Comparison of ENCODE assay signal across 1 cellular context in genomic region chrX:12946838-12947544, GRCh38.
TF ChIP-seq lines count a peak whose summit lies in the region.

No MANE protein-coding gene starts in this region.

TF ChIP-seq in K562, 482 proteins besides CTCF, POLR2A, EP300 and RAD21 (continued from another document):
- no peak for TF ChIP-seq ARID4B (CRISPR knock-in tag; IDR thresholded peaks at IDR 0.05)
- peak; percentile 70 for TF ChIP-seq SOX6 (IDR thresholded peaks at IDR 0.05)
- peak; percentile 69; the same call in 1 of the 2 replicates for TF ChIP-seq TEAD2 (tag; IDR thresholded peaks at IDR 0.05)
- TF ChIP-seq ZNF232 (CRISPR knock-in tag; IDR thresholded peaks at IDR 0.05), result no peak
- TF ChIP-seq IRF2 (CRISPR knock-in tag; IDR thresholded peaks at IDR 0.05), result no peak
- TF ChIP-seq YY1 (IDR thresholded peaks at IDR 0.05; ENCODE audit: borderline replicate concordance in 1 of 3, control insufficient read depth in 1 of 3, extremely low read depth in 1 of 3, insufficient read depth in 3 of 3, insufficient read length in 1 of 3, insufficient replicate concordance in 2 of 3, low read depth in 1 of 3, low read length in 2 of 3), result peak in 2 of 3 experiments; percentile 24 to 28
- no peak for TF ChIP-seq U2AF1 (optimal IDR thresholded peaks at IDR 0.05; ENCODE audit: low read depth, low read length)
- TF ChIP-seq MLLT1 (IDR thresholded peaks at IDR 0.05), result peak in 1 of 2 experiments; percentile 83; a peak in 2 of 4 replicates
- peak; percentile 44; the same call in 1 of the 2 replicates for TF ChIP-seq HMBOX1 (IDR thresholded peaks at IDR 0.05)
- peak in 1 of 2 experiments; percentile 50 for TF ChIP-seq AFF1 (IDR thresholded peaks at IDR 0.05; ENCODE audit: low read depth in 1 of 2, partially characterized antibody in 2 of 2)
- peak; percentile 28; the same call in 1 of the 2 replicates for TF ChIP-seq STAG1 (CRISPR knock-in tag; IDR thresholded peaks at IDR 0.05; ENCODE audit: borderline replicate concordance)
- peak; percentile 76 for TF ChIP-seq TEAD4 (IDR thresholded peaks at IDR 0.05; ENCODE audit: low read length)
- no peak for TF ChIP-seq TEAD4 (CRISPR knock-in tag; IDR thresholded peaks at IDR 0.05; ENCODE audit: borderline replicate concordance)
- TF ChIP-seq ATF7 (IDR thresholded peaks at IDR 0.05), result peak; percentile 70
- 0 out of 2 replicates have a peak, but pooled peaks have one; percentile 54 for TF ChIP-seq FOXP4 (CRISPR knock-in tag; IDR thresholded peaks at IDR 0.05; ENCODE audit: borderline replicate concordance)
- peak; percentile 12; the same call in 1 of the 2 replicates for TF ChIP-seq L3MBTL2 (IDR thresholded peaks at IDR 0.05)
- 0 out of 2 replicates have a peak, but pooled peaks have one; percentile 32 for TF ChIP-seq MYNN (IDR thresholded peaks at IDR 0.05)
- no peak for TF ChIP-seq MYNN (CRISPR knock-in tag; IDR thresholded peaks at IDR 0.05)
- no peak for TF ChIP-seq GABPB2 (CRISPR knock-in tag; conservative IDR thresholded peaks at IDR 0.05)
- peak; percentile 80; the same call in 1 of the 2 replicates for TF ChIP-seq CC2D1A (IDR thresholded peaks at IDR 0.05)
- peak; percentile 78 for TF ChIP-seq ZNF592 (IDR thresholded peaks at IDR 0.05)
- peak; percentile 41; the same call in 1 of the 2 replicates for TF ChIP-seq EP400 (IDR thresholded peaks at IDR 0.05)
- 0 out of 4 replicates have a peak, but pooled peaks of 1 of the 2 experiments have one; percentile 23 for TF ChIP-seq MNT (conservative IDR thresholded peaks at IDR 0.05)
